In the genomic region with DNA sequence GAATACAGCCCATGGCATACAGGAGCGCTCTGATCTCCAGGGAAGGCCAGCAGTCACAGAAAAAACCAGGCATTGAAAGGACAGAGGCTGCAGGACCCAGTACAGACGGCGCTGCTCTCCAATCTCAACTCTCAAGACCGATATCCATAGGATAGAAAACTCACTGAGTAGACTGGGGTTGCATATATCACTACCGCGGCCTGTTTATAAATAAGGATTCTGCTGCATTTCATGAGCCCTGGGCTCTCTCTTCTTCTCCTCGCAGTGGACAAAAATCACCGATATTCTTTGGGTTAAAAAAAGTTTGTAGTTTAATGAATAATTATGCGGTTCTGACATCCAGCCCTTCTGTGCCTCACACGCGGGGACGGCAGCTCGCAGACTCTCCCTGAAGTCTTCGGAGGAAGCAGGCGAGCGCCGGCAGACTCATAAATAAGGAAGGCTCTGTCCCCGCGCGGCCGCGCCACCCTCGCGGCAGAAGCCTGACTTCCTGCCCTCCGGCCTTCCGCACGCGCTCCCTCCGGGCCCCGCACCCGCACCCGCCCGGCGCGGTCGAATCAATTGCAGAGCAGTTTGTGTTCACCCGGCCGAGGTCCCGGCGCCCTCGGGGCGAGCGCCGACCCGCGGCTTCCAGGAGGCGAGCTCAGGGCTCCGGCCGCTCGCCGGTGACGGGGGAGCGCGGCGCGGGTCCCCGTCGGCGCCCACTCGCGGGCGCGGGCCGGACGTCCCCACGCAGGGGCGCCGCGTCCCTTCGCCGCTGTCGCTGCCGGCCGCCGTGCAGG, we compare ENCODE assay signal across 8 cellular contexts. TPM values are rescaled to one million over a fixed set of nuclear protein-coding genes. Genes with fewer than 3 reads are reported as not detected.
A peak's percentile ranks its signal among the peaks of the same experiment; 100 is the strongest.
DNase-seq lines count a peak whose midpoint lies in the region; ATAC-seq and TF ChIP-seq lines count a peak whose summit lies in the region.

A gene with protein sequence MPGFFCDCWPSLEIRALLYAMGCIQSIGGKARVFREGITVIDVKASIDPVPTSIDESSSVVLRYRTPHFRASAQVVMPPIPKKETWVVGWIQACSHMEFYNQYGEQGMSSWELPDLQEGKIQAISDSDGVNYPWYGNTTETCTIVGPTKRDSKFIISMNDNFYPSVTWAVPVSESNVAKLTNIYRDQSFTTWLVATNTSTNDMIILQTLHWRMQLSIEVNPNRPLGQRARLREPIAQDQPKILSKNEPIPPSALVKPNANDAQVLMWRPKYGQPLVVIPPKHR (minus strand): TSS at position 404 of the 782 bp plus-strand sequence. CDS start 331 bp downstream, at position 73.

- 19 to 56% methylated on average over 13 to 63 of the region's 75 CpGs for WGBS in body of pancreas, 2 donors

- POLR2A ChIA-PET in PC-9 (lab: Charles Lee; ENCODE audit: unreplicated experiment) = interaction anchor here (0.6 kb wide), 1 partner anchor 376 kb away, joined by 4 read pairs; no protein-coding TSS in a partner anchor

- CTCF ChIA-PET in PC-9 (lab: Charles Lee) = no interaction called here

- H3K4me3 ChIP-seq in PC-9 (peak within 1 kb of the TSS; percentile 74; the same call in 1 of the 2 replicates), body of pancreas (peak within 1 kb of the TSS in 1 of 2 donors; percentile 75), kidney epithelial cell (ENCODE audit: low read depth, low read length) (peak within 1 kb of the TSS; percentile 35)

- H4K20me1 ChIP-seq in PC-9 (ENCODE audit: insufficient read depth) = no peaks in the 10 kb centered on the region

- H3K9me3 ChIP-seq in PC-9 (ENCODE audit: insufficient read depth, low read depth) (no peaks in the 10 kb centered on the region), body of pancreas (no peaks in the 10 kb centered on the region)

- H3K36me3 ChIP-seq in PC-9 (ENCODE audit: low read depth) (no peaks in the 10 kb centered on the region), body of pancreas (replicated peaks in 1 of 2; ENCODE audit: insufficient read depth in 1 of 2, low read depth in 2 of 2) (no peaks in the 10 kb centered on the region), kidney epithelial cell (ENCODE audit: control insufficient read depth, insufficient read depth, low read length) (no peaks in the 10 kb centered on the region)

- no peaks in the 10 kb centered on the region for H3K79me2 ChIP-seq in PC-9 (ENCODE audit: low read depth)

- no peaks in the 10 kb centered on the region for H3F3A ChIP-seq in PC-9 (ENCODE audit: insufficient read depth, low read depth)

- H3K4me1 ChIP-seq in PC-9 (replicated peaks; ENCODE audit: insufficient read depth) (no peaks in the 10 kb centered on the region), body of pancreas (peaks cover 16% of the 10 kb centered on the region)

- intact Hi-C loops in PC-9 (cut with micrococcal nuclease; ENCODE audit: unreplicated experiment) (loop anchor here (5.0 kb wide), 1 partner anchor 61 kb away; no protein-coding TSS in a partner anchor), body of pancreas (cut with DNase I) (no loop called here)

- peak in 1 of 3 donors; percentile 16 for TF ChIP-seq POLR2A in body of pancreas (IDR thresholded peaks at IDR 0.05)

- no peak for TF ChIP-seq CTCF in GM20000 (IDR thresholded peaks at IDR 0.05; ENCODE audit: extremely low read depth, missing control alignments)
- TF ChIP-seq CTCF in PC-9 (conservative IDR thresholded peaks at IDR 0.05) = no peak
- peak in 1 of 7 experiments; percentile 6 for TF ChIP-seq CTCF in body of pancreas (IDR thresholded peaks at IDR 0.05)
- no peak for TF ChIP-seq CTCF in kidney epithelial cell (IDR thresholded peaks at IDR 0.05; ENCODE audit: insufficient read depth, low read length, poor library complexity, severe bottlenecking)

- H3K9me2 ChIP-seq in PC-9 (ENCODE audit: insufficient read depth) = no peaks in the 10 kb centered on the region

- peak within 1 kb of the TSS; percentile 80 for H3K4me2 ChIP-seq in PC-9

- BruUV-seq in PC-9 (replicated peaks; lab: Mats Ljungman, UMichigan) = no TSS peak

- H3K27ac ChIP-seq in PC-9 (no peak within 1 kb of the TSS), body of pancreas (peak within 1 kb of the TSS in 3 of 4 donors; percentile 30 to 67 (median 34))

- ATAC-seq in body of pancreas = no peak
- ATAC-seq in stimulated activated naive CD8-positive, alpha-beta T cell treated with anti-CD3 and anti-CD28 coated beads, Interleukin-15, Interleukin-2, amounts not matched to agents 100 U/mL and 50 U/mL, for 24 hours = no peak
- ATAC-seq in GM18858 (IDR thresholded peaks at IDR 0.05; ENCODE audit: unreplicated experiment) = no peak
- ATAC-seq in GM21619 (IDR thresholded peaks at IDR 0.05; ENCODE audit: unreplicated experiment) = no peak

- DNase-seq in GM20000 (ENCODE audit: low spot score) (peak; percentile 75), PC-9 (no peak), body of pancreas (peak in 2 of 4 donors; percentile 34 to 51), kidney epithelial cell (ENCODE audit: low read depth) (no peak), NCI-H774 (lab: John Stamatoyannopoulos, UW) (no peak)
- peak; percentile 63 for DNase-seq in stimulated activated naive CD8-positive, alpha-beta T cell treated with anti-CD3 and anti-CD28 coated beads, Interleukin-15, Interleukin-2, amounts not matched to agents 100 U/mL and 50 U/mL, for 24 hours

- peak within 1 kb of the TSS; percentile 75; the same call in 1 of the 2 replicates for H2AFZ ChIP-seq in PC-9

- H3K27me3 ChIP-seq in PC-9 (ENCODE audit: insufficient read depth, low read depth) (peaks cover 19% of the 10 kb centered on the region), body of pancreas (no peaks in the 10 kb centered on the region), kidney epithelial cell (ENCODE audit: control insufficient read depth, insufficient read depth, low read length) (peaks cover 36% of the 10 kb centered on the region)

RNA-seq across cellular contexts. Expression of the gene that starts here (rescaled TPM):
- total RNA-seq in PC-9 (2021) (1.3 and 1.6 TPM in 2 replicates), body of pancreas (under 1 TPM; under 0.01 to 0.78 TPM), kidney epithelial cell (1.0 and 1.9 TPM in 2 replicates)

Comparison
In these comparisons a context has a peak if more than half of its experiments do, and no peak if none do; other contexts are left out.
1. DNase-seq: peak in GM20000 (single experiment) and stimulated activated naive CD8-positive, alpha-beta T cell treated with anti-CD3 and anti-CD28 coated beads, Interleukin-15, Interleukin-2, amounts not matched to agents 100 U/mL and 50 U/mL, for 24 hours (single experiment); none in PC-9 (0 of 2), kidney epithelial cell (single experiment) and NCI-H774 (single experiment).